8 cellular contexts compared by ENCODE assay signal in the genomic region with DNA sequence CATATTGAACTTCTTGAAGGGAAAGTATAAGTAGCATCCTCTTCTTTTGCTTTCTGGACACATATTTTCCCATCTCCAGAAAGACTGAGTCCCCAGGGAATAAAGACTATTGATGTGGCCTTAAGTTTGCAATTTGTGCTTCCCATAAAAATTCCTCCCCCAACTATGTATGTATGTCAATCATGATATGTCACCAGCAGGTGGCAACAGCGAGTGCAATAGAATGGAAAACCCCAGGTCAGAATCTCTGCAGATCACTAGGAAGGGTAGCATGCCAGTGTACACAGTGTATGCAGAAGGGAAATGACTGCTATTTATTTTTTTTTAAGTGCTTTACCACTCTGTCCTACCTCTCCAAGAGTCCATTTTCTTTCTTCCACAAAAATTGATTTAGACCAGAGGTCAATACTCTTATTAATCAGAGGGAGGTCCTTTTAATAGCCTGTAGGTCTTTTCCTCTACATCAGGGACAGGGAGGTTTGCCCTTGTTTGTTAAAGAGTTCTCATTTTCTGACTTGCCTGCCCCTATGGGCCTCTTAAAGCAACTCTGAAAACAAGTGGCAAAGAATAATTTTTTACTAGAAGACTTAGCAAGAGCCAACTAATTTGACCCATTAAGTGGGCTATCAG.
DNase-seq lines count a peak whose midpoint lies in the region; ATAC-seq, FAIRE-seq and TF ChIP-seq lines count a peak whose summit lies in the region.

No MANE protein-coding gene starts in this region.

- ATAC-seq in HG02610 (IDR thresholded peaks at IDR 0.05; ENCODE audit: unreplicated experiment) (peak; percentile 93), right lobe of liver (peak; percentile 99 to 100 (median 100))
- peak; percentile 73 for ATAC-seq in stimulated activated memory B cell treated with anti-CD40 and anti-IgM and Interleukin-4, amounts not matched to agents 10 μg/mL and 1 μg/mL and 100 μg/mL, for 72 hours

- H3K36me3 ChIP-seq in MG63 (no peaks in the 10 kb centered on the region), SJCRH30 (no peaks in the 10 kb centered on the region), right lobe of liver (no peaks in the 10 kb centered on the region)

- H3K36me3 Mint-ChIP-seq in stimulated activated memory B cell treated with anti-CD40 and anti-IgM and Interleukin-4, amounts not matched to agents 10 μg/mL and 1 μg/mL and 100 μg/mL, for 72 hours, result no peaks in the 10 kb centered on the region

- no peaks in the 10 kb centered on the region for H3K27me3 Mint-ChIP-seq in stimulated activated memory B cell treated with anti-CD40 and anti-IgM and Interleukin-4, amounts not matched to agents 10 μg/mL and 1 μg/mL and 100 μg/mL, for 72 hours

- no peak overlapping the region for H3K27ac Mint-ChIP-seq in stimulated activated memory B cell treated with anti-CD40 and anti-IgM and Interleukin-4, amounts not matched to agents 10 μg/mL and 1 μg/mL and 100 μg/mL, for 72 hours

- WGBS in right lobe of liver (ENCODE audit: insufficient coverage, low coverage, low lambda C conversion rate, missing lambda C conversion rate), result 0% methylated on average over 1 of the region's 1 CpG

- no peak for DNase-seq in AG04449 (ENCODE audit: low read depth, low spot score)
- DNase-seq in GM12892 (ENCODE audit: insufficient read length), result peak; percentile 5
- peak; percentile 27 for DNase-seq in MG63
- DNase-seq in SJCRH30, result peak; percentile 33 to 72
- peak; percentile 85 for DNase-seq in dermis blood vessel endothelial cell
- DNase-seq in right lobe of liver, result peak in 2 of 3 donors; percentile 46 to 71

- no peak overlapping the region for H3K27ac ChIP-seq in SJCRH30
- no peak overlapping the region for H3K27ac ChIP-seq in right lobe of liver

- POLR2A ChIA-PET in AG04449 (lab: Yijun Ruan, JAX), result no interaction called here

- no peaks in the 10 kb centered on the region for H3K9me3 ChIP-seq in MG63
- H3K9me3 ChIP-seq in SJCRH30 (replicated peaks), result no peaks in the 10 kb centered on the region
- H3K9me3 ChIP-seq in right lobe of liver, result no peaks in the 10 kb centered on the region

- TF ChIP-seq CTCF in AG04449 (IDR thresholded peaks at IDR 0.05; ENCODE audit: insufficient read depth, low read length, missing control alignments) (peak; percentile 63), right lobe of liver (IDR thresholded peaks at IDR 0.05) (peak; percentile 65 to 73 (median 70))

- no peak overlapping the region for H3K4me3 Mint-ChIP-seq in stimulated activated memory B cell treated with anti-CD40 and anti-IgM and Interleukin-4, amounts not matched to agents 10 μg/mL and 1 μg/mL and 100 μg/mL, for 72 hours

- no peaks in the 10 kb centered on the region for H3K9me3 Mint-ChIP-seq in stimulated activated memory B cell treated with anti-CD40 and anti-IgM and Interleukin-4, amounts not matched to agents 10 μg/mL and 1 μg/mL and 100 μg/mL, for 72 hours

- TF ChIP-seq POLR2A in GM12892 (IDR thresholded peaks at IDR 0.05; ENCODE audit: low read depth, low read length) (no peak), right lobe of liver (IDR thresholded peaks at IDR 0.05) (no peak)

- intact Hi-C loops in right lobe of liver (cut with DNase I), result loop anchor here in 1 of 2 donors (10.0 kb wide), 1 partner anchor 194 kb away; no protein-coding TSS in a partner anchor

- no peaks in the 10 kb centered on the region for H3K4me1 Mint-ChIP-seq in stimulated activated memory B cell treated with anti-CD40 and anti-IgM and Interleukin-4, amounts not matched to agents 10 μg/mL and 1 μg/mL and 100 μg/mL, for 72 hours

- FAIRE-seq in GM12892 (lab: Jason Lieb, UNC), result no peak

- H3K27me3 ChIP-seq in MG63, result no peaks in the 10 kb centered on the region
- no peaks in the 10 kb centered on the region for H3K27me3 ChIP-seq in SJCRH30
- H3K27me3 ChIP-seq in right lobe of liver, result no peaks in the 10 kb centered on the region

- no peaks in the 10 kb centered on the region for H3K4me1 ChIP-seq in SJCRH30
- H3K4me1 ChIP-seq in right lobe of liver, result peaks cover 0 to 3% (median 0%) of the 10 kb centered on the region in 4 donors

- H3K4me3 ChIP-seq in AG04449 (ENCODE audit: low read depth, low read length) (no peak overlapping the region), MG63 (no peak overlapping the region), SJCRH30 (no peak overlapping the region), right lobe of liver (no peak overlapping the region)

- CTCF ChIA-PET in AG04449 (lab: Yijun Ruan, JAX), result interaction anchor here (0.6 to 4.4 kb wide), 10 partner anchors 8 to 1096 kb away, joined by 3 to 48 read pairs (median 4); no protein-coding TSS in a partner anchor
